Comparison of ENCODE assay signal across 9 cellular contexts in genomic region chr7:44325181-44325671, GRCh38. TPM values are rescaled to one million over a fixed set of nuclear protein-coding genes. Genes with fewer than 3 reads are reported as not detected.
DNase-seq lines count a peak whose midpoint lies in the region; ATAC-seq and TF ChIP-seq lines count a peak whose summit lies in the region.
"Had no signal": no experiment of that assay in that cellular context is flagged by ENCODE, and none has a peak within 500 bp of the region (broad histone marks: within the 10 kb centered on the region; RNA-seq: fewer than 3 reads in every experiment).

CAMK2B (minus strand) TSS chr7:44325594; CDS start chr7:44325421, 173 bp downstream.

- peak within 1 kb of the TSS; percentile 46 for H3K4me3 ChIP-seq in WERI-Rb-1 (ENCODE audit: low read depth, low read length)
- H3K4me3 ChIP-seq in cardiac muscle cell: peak within 1 kb of the TSS; percentile 54
- H3K4me3 ChIP-seq in gastrocnemius medialis: peak within 1 kb of the TSS; percentile 53 to 61 (median 58)

- no peak for TF ChIP-seq CTCF in WERI-Rb-1 (IDR thresholded peaks at IDR 0.05; ENCODE audit: low read depth, low read length)
- no peak for TF ChIP-seq CTCF in cardiac muscle cell (IDR thresholded peaks at IDR 0.05; ENCODE audit: low read depth, low read length)
- TF ChIP-seq CTCF in gastrocnemius medialis (IDR thresholded peaks at IDR 0.05 in 4 of 5, conservative IDR thresholded peaks at IDR 0.05 in 1 of 5): no peak

- in situ Hi-C loops in gastrocnemius medialis (cut with MboI; ENCODE audit: low sequenced_read_pairs in 4 of 4): no loop called here

- peak; percentile 83 for DNase-seq in DMS 273 (lab: John Stamatoyannopoulos, UW; ENCODE audit: unreplicated experiment)
- no peak for DNase-seq in DMS 273 treated with DMSO at 0.1 percent for 48 hours (lab: John Stamatoyannopoulos, UW)
- no peak for DNase-seq in WERI-Rb-1
- peak in 1 of 2 donors; percentile 61 for DNase-seq in cardiac muscle cell (ENCODE audit: low read depth in 1 of 2, low spot score in 1 of 2)
- DNase-seq in gastrocnemius medialis: no peak
- DNase-seq in activated gamma-delta T cell (lab: John Stamatoyannopoulos, UW): no peak

- H3K4me1 ChIP-seq in cardiac muscle cell (ENCODE audit: low read depth) (no peaks in the 10 kb centered on the region), gastrocnemius medialis (peaks cover 30 to 36% of the 10 kb centered on the region in 2 donors)

- H3K36me3 ChIP-seq in WERI-Rb-1 (no peaks in the 10 kb centered on the region), cardiac muscle cell (no peaks in the 10 kb centered on the region), gastrocnemius medialis (no peaks in the 10 kb centered on the region)

- intact Hi-C loops in gastrocnemius medialis (cut with DNase I; ENCODE audit: low total_unique reads): loop anchor here (1.0 to 5.0 kb wide), 3 partner anchors 42 to 152 kb away; no protein-coding TSS in a partner anchor

- peak; percentile 10 to 26 for ATAC-seq in gastrocnemius medialis
- ATAC-seq in HG02571 (IDR thresholded peaks at IDR 0.05; ENCODE audit: unreplicated experiment): no peak
- no peak for ATAC-seq in HG03108 (IDR thresholded peaks at IDR 0.05; ENCODE audit: unreplicated experiment)

- H3K27ac ChIP-seq in WERI-Rb-1 (no peak within 1 kb of the TSS), cardiac muscle cell (no peak within 1 kb of the TSS), gastrocnemius medialis (peak within 1 kb of the TSS; percentile 94 to 98 (median 95))
- H3K27ac ChIP-seq: 22Rv1 had no signal

- peak in 1 of 2 donors; percentile 51 for TF ChIP-seq POLR2A in gastrocnemius medialis (IDR thresholded peaks at IDR 0.05)

- H3K27me3 ChIP-seq in WERI-Rb-1 (ENCODE audit: insufficient read depth, low read depth, severe bottlenecking) (no peaks in the 10 kb centered on the region), cardiac muscle cell (peaks cover 68% of the 10 kb centered on the region), gastrocnemius medialis (no peaks in the 10 kb centered on the region)

- H3K9me3 ChIP-seq in WERI-Rb-1 (ENCODE audit: severe bottlenecking) (no peaks in the 10 kb centered on the region), cardiac muscle cell (ENCODE audit: low read depth) (no peaks in the 10 kb centered on the region), gastrocnemius medialis (no peaks in the 10 kb centered on the region)

RNA-seq across cellular contexts. Expression of gene CAMK2B, which starts in this region (rescaled TPM):
- 7.7 and 8.4 TPM in 2 replicates for total RNA-seq in cardiac muscle cell
- 17.7 and 19.3 TPM in 2 replicates for polyA plus RNA-seq in cardiac muscle cell
- total RNA-seq in gastrocnemius medialis: 10 to 100 TPM; 35.3 to 64.8 (median 46.0) TPM

Comparison
In these comparisons a context has a peak if more than half of its experiments do, and no peak if none do; other contexts are left out.
1. H3K27ac ChIP-seq: peak in gastrocnemius medialis (4 of 4); none in WERI-Rb-1 (single experiment) and cardiac muscle cell (single experiment).
2. ATAC-seq: peak in gastrocnemius medialis (2 of 2); none in HG02571 (single experiment) and HG03108 (single experiment).
3. Peak in every context shown above with its lines, with median percentiles within 50 percentile points of each other: H3K4me3 ChIP-seq.